Comparison of ENCODE assay signal across 8 cellular contexts in the genomic region with DNA sequence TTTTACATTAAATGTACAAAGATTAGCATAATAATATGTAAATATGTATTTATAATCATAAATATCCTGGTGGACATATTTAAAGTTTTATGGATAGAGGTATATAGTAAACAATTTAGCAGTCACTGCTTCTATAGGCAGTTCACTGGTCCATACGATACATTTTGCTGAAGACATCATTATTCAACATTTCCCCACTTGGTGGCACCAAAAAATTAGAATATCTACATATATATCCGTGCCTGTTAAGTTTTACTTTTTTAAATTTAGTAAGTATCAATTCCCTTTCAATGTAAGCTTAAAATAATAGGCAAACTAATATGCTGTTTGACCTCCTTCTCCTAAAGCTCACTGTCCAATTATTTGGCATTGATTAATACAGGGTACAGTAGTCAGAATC.
DNase-seq lines count a peak whose midpoint lies in the region; TF ChIP-seq lines count a peak whose summit lies in the region.

No MANE protein-coding gene starts in this region.

- no peaks in the 10 kb centered on the region for H3K36me3 ChIP-seq in GM23248 (ENCODE audit: low read depth)
- no peaks in the 10 kb centered on the region for H3K36me3 ChIP-seq in Caco-2 (ENCODE audit: control insufficient read depth, insufficient read depth, low read length)
- H3K36me3 ChIP-seq in CD8-positive, alpha-beta memory T cell (ENCODE audit: insufficient read depth, low read length), result peaks cover 5% of the 10 kb centered on the region

- POLR2A ChIA-PET in Caco-2 (lab: Charles Lee), result no interaction called here
- POLR2A ChIA-PET in CD8-positive, alpha-beta memory T cell (lab: Charles Lee), result no interaction called here

- H3K27me3 Mint-ChIP-seq in Caco-2 (ENCODE audit: insufficient read depth, unreplicated experiment), result no peaks in the 10 kb centered on the region
- H3K27me3 Mint-ChIP-seq in CD8-positive, alpha-beta memory T cell, result no peaks in the 10 kb centered on the region

- intact Hi-C loops in Caco-2 (cut with micrococcal nuclease; ENCODE audit: unreplicated experiment), result loop anchor here (1.0 to 5.0 kb wide), 5 partner anchors 64 to 434 kb away; partner anchors contain the start of gene COL19A1

- no peak overlapping the region for H3K4me2 ChIP-seq in GM23248 (ENCODE audit: unreplicated experiment)

- H3K27me3 ChIP-seq in GM23248 (replicated peaks; ENCODE audit: insufficient read depth) (no peaks in the 10 kb centered on the region), Caco-2 (replicated peaks; ENCODE audit: control insufficient read depth, insufficient read depth, low read length) (no peaks in the 10 kb centered on the region)
- H3K27me3 ChIP-seq in CD8-positive, alpha-beta memory T cell (ENCODE audit: insufficient read depth, low read length, poor library complexity, severe bottlenecking), result no peaks in the 10 kb centered on the region

- H3K36me3 Mint-ChIP-seq in Caco-2 (ENCODE audit: insufficient read depth, unreplicated experiment), result no peaks in the 10 kb centered on the region
- peaks cover 0 to 26% (median 5%) of the 10 kb centered on the region in 3 donors for H3K36me3 Mint-ChIP-seq in CD8-positive, alpha-beta memory T cell

- BruUV-seq in Caco-2 (replicated peaks; lab: Mats Ljungman, UMichigan), result no TSS peak

- no peak overlapping the region for H3K27ac Mint-ChIP-seq in Caco-2 (ENCODE audit: unreplicated experiment)
- H3K27ac Mint-ChIP-seq in CD8-positive, alpha-beta memory T cell, result no peak overlapping the region

- DNase-seq in ELR (ENCODE audit: low read depth) (peak; percentile 20), GM23248 (peak; percentile 19), NCI-H2171 (lab: John Stamatoyannopoulos, UW) (peak; percentile 17), iris pigment epithelial cell (ENCODE audit: low read depth) (peak; percentile 12), hepatic stellate cell (ENCODE audit: low spot score) (no peak), Caco-2 (no peak)
- no peak for DNase-seq in stimulated activated CD4-positive, alpha-beta T cell treated with anti-CD3 and anti-CD28 coated beads, Interleukin-1b, Interleukin-23, amount 100 ng/mL, for 48 hours
- no peak for DNase-seq in CD8-positive, alpha-beta memory T cell

- H3K4me1 Mint-ChIP-seq in Caco-2 (ENCODE audit: low read depth, unreplicated experiment), result no peaks in the 10 kb centered on the region
- peaks cover 5 to 14% (median 8%) of the 10 kb centered on the region in 3 donors for H3K4me1 Mint-ChIP-seq in CD8-positive, alpha-beta memory T cell

- H3K4me3 ChIP-seq in GM23248 (no peak overlapping the region), Caco-2 (ENCODE audit: low read depth, low read length) (no peak overlapping the region)
- no peak overlapping the region for H3K4me3 ChIP-seq in CD8-positive, alpha-beta memory T cell (ENCODE audit: low read length)

- H3K9me2 ChIP-seq in GM23248 (ENCODE audit: insufficient read depth), result no peaks in the 10 kb centered on the region

- no peak overlapping the region for H3K9ac ChIP-seq in GM23248

- CTCF ChIA-PET in Caco-2 (lab: Charles Lee), result interaction anchor here (0.9 kb wide), 1 partner anchor 64 kb away, joined by 5 read pairs; the partner anchor contains the start of gene LMBRD1
- CTCF ChIA-PET in CD8-positive, alpha-beta memory T cell (lab: Charles Lee), result no interaction called here

- H3K27ac ChIP-seq in GM23248, result no peak overlapping the region
- no peak overlapping the region for H3K27ac ChIP-seq in CD8-positive, alpha-beta memory T cell (ENCODE audit: low read depth, low read length)

- H3K9me3 Mint-ChIP-seq in Caco-2 (ENCODE audit: unreplicated experiment), result no peaks in the 10 kb centered on the region
- no peaks in the 10 kb centered on the region for H3K9me3 Mint-ChIP-seq in CD8-positive, alpha-beta memory T cell

- H3F3A ChIP-seq in GM23248 (ENCODE audit: insufficient read depth), result no peaks in the 10 kb centered on the region

- TF ChIP-seq CTCF in Caco-2 (IDR thresholded peaks at IDR 0.05; ENCODE audit: insufficient read depth in 1 of 2, low read depth in 1 of 2, low read length in 1 of 2, severe bottlenecking in 1 of 2, unreplicated experiment in 1 of 2), result peak in 1 of 2 experiments; percentile 19

- H3K4me1 ChIP-seq in GM23248 (ENCODE audit: insufficient read depth) (no peaks in the 10 kb centered on the region), Caco-2 (no peaks in the 10 kb centered on the region)
- H3K4me1 ChIP-seq in CD8-positive, alpha-beta memory T cell (ENCODE audit: insufficient read depth, low read length), result no peaks in the 10 kb centered on the region

- no peak overlapping the region for H3K4me3 Mint-ChIP-seq in Caco-2 (ENCODE audit: unreplicated experiment)
- H3K4me3 Mint-ChIP-seq in CD8-positive, alpha-beta memory T cell, result no peak overlapping the region

- H3K9me3 ChIP-seq in GM23248 (ENCODE audit: low read depth) (no peaks in the 10 kb centered on the region), Caco-2 (no peaks in the 10 kb centered on the region)
- no peaks in the 10 kb centered on the region for H3K9me3 ChIP-seq in CD8-positive, alpha-beta memory T cell (ENCODE audit: low read length)

- no peak overlapping the region for H2AFZ ChIP-seq in GM23248

- no peaks in the 10 kb centered on the region for H3K79me2 ChIP-seq in GM23248 (ENCODE audit: insufficient read depth)

- in situ Hi-C loops in GM23248 (cut with MboI), result no loop called here

- 46 to 49% methylated on average over 2 of the region's 2 CpGs for WGBS in GM23248 (ENCODE audit: low coverage in 1 of 2, low lambda C conversion rate in 2 of 2, missing lambda C conversion rate in 2 of 2), 2 experiments

- no peaks in the 10 kb centered on the region for H4K20me1 ChIP-seq in GM23248 (ENCODE audit: insufficient read depth)

Comparison
In these comparisons a context has a peak if more than half of its experiments do, and no peak if none do; other contexts are left out.
1. DNase-seq: peak in ELR (single experiment), GM23248 (single experiment), NCI-H2171 (single experiment) and iris pigment epithelial cell (single experiment); none in hepatic stellate cell (single experiment), Caco-2 (0 of 2), stimulated activated CD4-positive, alpha-beta T cell treated with anti-CD3 and anti-CD28 coated beads, Interleukin-1b, Interleukin-23, amount 100 ng/mL, for 48 hours (single experiment) and CD8-positive, alpha-beta memory T cell (0 of 5).